Comparison of ENCODE assay signal across 26 cellular contexts in the genomic region with DNA sequence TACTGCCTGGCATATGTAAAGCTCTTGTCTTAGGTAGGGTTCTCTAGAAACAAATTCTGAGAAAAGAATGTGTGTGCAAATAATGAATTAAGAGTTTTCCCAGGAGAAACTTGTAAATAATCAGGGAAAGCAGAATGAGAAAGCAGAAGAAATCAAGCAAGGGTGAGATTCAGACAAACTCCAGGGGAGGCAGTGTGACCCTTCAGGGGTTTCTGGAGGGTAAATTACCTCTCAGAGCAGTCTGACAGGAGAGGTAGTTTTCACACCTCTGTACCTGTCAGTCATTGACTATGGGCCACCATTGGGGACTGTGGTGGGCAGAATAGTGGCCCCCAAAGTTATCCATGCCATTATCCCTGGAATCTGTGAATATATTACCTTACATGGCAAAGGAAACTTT.
A peak's percentile ranks its signal among the peaks of the same experiment; 100 is the strongest.
DNase-seq lines count a peak whose midpoint lies in the region; ATAC-seq and TF ChIP-seq lines count a peak whose summit lies in the region.
"Had no signal": no experiment of that assay in that cellular context is flagged by ENCODE, and none has a peak within 500 bp of the region (broad histone marks: within the 10 kb centered on the region; RNA-seq: fewer than 3 reads in every experiment).

No MANE protein-coding gene starts in this region.

- no peaks in the 10 kb centered on the region for H3K79me2 ChIP-seq in GM23338 (replicated peaks; ENCODE audit: insufficient read depth)

- H3K9me3 Mint-ChIP-seq in GM23338 (peaks cover 6% of the 10 kb centered on the region; the same call in 2 of the 3 replicates), WTC11 (peaks cover 17% of the 10 kb centered on the region), endodermal cell (no peaks in the 10 kb centered on the region)
- H3K9me3 Mint-ChIP-seq: CD4-positive, alpha-beta T cell; CD8-positive, alpha-beta T cell had no signal

- H3K36me3 Mint-ChIP-seq in GM23338 (ENCODE audit: low read depth) = peaks cover 13% of the 10 kb centered on the region; the same call in 2 of the 3 replicates
- H3K36me3 Mint-ChIP-seq in WTC11 = peaks cover 16% of the 10 kb centered on the region
- H3K36me3 Mint-ChIP-seq in endodermal cell (ENCODE audit: low read depth) = no peaks in the 10 kb centered on the region
- H3K36me3 Mint-ChIP-seq: CD8-positive, alpha-beta T cell had no signal

- ATAC-seq in GM23338 (peak; percentile 53), WTC11 (peak; percentile 29; the same call in 1 of the 2 replicates), HG02973 (IDR thresholded peaks at IDR 0.05; ENCODE audit: unreplicated experiment) (no peak), GM21717 (IDR thresholded peaks at IDR 0.05; ENCODE audit: unreplicated experiment) (no peak)
- ATAC-seq: A549; CD8-positive, alpha-beta T cell; GM12878 had no signal

- 0 out of 2 replicates have a peak, but pooled peaks cover 5% of the 10 kb centered on the region for H3K36me3 ChIP-seq in GM23338 (ENCODE audit: insufficient read depth)
- H3K36me3 ChIP-seq in endodermal cell (ENCODE audit: control insufficient read depth, insufficient read depth, low read length) = no peaks in the 10 kb centered on the region
- H3K36me3 ChIP-seq in prostate gland = no peaks in the 10 kb centered on the region
- H3K36me3 ChIP-seq: BLaER1 treated with 17β-estradiol and CSF1 and Interleukin-3, amounts not matched to agents 10 nM and 100 nM had no signal

- H3K4me1 Mint-ChIP-seq in GM23338 = peaks cover 37% of the 10 kb centered on the region
- peaks cover 40% of the 10 kb centered on the region for H3K4me1 Mint-ChIP-seq in WTC11
- H3K4me1 Mint-ChIP-seq in endodermal cell = no peaks in the 10 kb centered on the region
- H3K4me1 Mint-ChIP-seq: B cell had no signal

- no peak overlapping the region for H3K4me2 ChIP-seq in GM23338
- H3K4me2 ChIP-seq: A549; BLaER1 treated with 17β-estradiol and CSF1 and Interleukin-3, amounts not matched to agents 10 nM and 100 nM had no signal

- H3K27ac Mint-ChIP-seq in GM23338 = no peak overlapping the region
- H3K27ac Mint-ChIP-seq in WTC11 = no peak overlapping the region
- H3K27ac Mint-ChIP-seq in endodermal cell = no peak overlapping the region
- H3K27ac Mint-ChIP-seq: B cell; CD4-positive, alpha-beta T cell; CD8-positive, alpha-beta T cell had no signal

- H3K27me3 Mint-ChIP-seq in GM23338 (ENCODE audit: insufficient read depth, low read depth, poor library complexity) = no peaks in the 10 kb centered on the region
- no peaks in the 10 kb centered on the region for H3K27me3 Mint-ChIP-seq in WTC11 (ENCODE audit: low read depth)
- no peaks in the 10 kb centered on the region for H3K27me3 Mint-ChIP-seq in endodermal cell (ENCODE audit: insufficient read depth)

- H3K27ac ChIP-seq in GM23338 (ENCODE audit: low read depth) = no peak overlapping the region
- no peak overlapping the region for H3K27ac ChIP-seq in endodermal cell (ENCODE audit: low read depth, low read length)
- H3K27ac ChIP-seq in prostate gland = no peak overlapping the region
- H3K27ac ChIP-seq: 22Rv1; A549; BLaER1 treated with 17β-estradiol and CSF1 and Interleukin-3, amounts not matched to agents 10 nM and 100 nM; C4-2B had no signal

- TF ChIP-seq POLR2A in NB4 (IDR thresholded peaks at IDR 0.05; ENCODE audit: extremely low read depth, insufficient read length) = no peak
- no peak for TF ChIP-seq POLR2A in prostate gland (IDR thresholded peaks at IDR 0.05)

- no peak overlapping the region for H3K9ac ChIP-seq in endodermal cell (ENCODE audit: extremely low read depth, low read length, poor library complexity, severe bottlenecking)
- H3K9ac ChIP-seq: BLaER1 treated with 17β-estradiol and CSF1 and Interleukin-3, amounts not matched to agents 10 nM and 100 nM had no signal

- POLR2A ChIA-PET in WTC11 (lab: Charles Lee) = no interaction called here

- H3K4me3 ChIP-seq in GM23338 = no peak overlapping the region
- no peak overlapping the region for H3K4me3 ChIP-seq in NB4 (ENCODE audit: low read depth, low read length)
- no peak overlapping the region for H3K4me3 ChIP-seq in endodermal cell (ENCODE audit: low read length)
- H3K4me3 ChIP-seq in prostate gland = no peak overlapping the region
- H3K4me3 ChIP-seq: A549; BLaER1 treated with 17β-estradiol and CSF1 and Interleukin-3, amounts not matched to agents 10 nM and 100 nM; GM12878 had no signal

- no peak overlapping the region for H2AFZ ChIP-seq in GM23338

- H3K27me3 ChIP-seq in GM23338 (ENCODE audit: insufficient read depth) (no peaks in the 10 kb centered on the region), endodermal cell (ENCODE audit: control insufficient read depth, insufficient read depth, low read length, poor library complexity, severe bottlenecking) (no peaks in the 10 kb centered on the region), prostate gland (replicated peaks; ENCODE audit: insufficient read depth) (no peaks in the 10 kb centered on the region)
- H3K27me3 ChIP-seq: BLaER1 treated with 17β-estradiol and CSF1 and Interleukin-3, amounts not matched to agents 10 nM and 100 nM had no signal

- H3K9me3 ChIP-seq in endodermal cell (ENCODE audit: control insufficient read depth, low read length) (no peaks in the 10 kb centered on the region), prostate gland (no peaks in the 10 kb centered on the region)
- H3K9me3 ChIP-seq: A549; BLaER1 treated with 17β-estradiol and CSF1 and Interleukin-3, amounts not matched to agents 10 nM and 100 nM; Caco-2 had no signal

- H3K4me1 ChIP-seq in GM23338 (ENCODE audit: insufficient read depth) (peaks cover 17% of the 10 kb centered on the region), endodermal cell (ENCODE audit: control insufficient read depth, insufficient read depth, low read length) (no peaks in the 10 kb centered on the region), prostate gland (replicated peaks) (no peaks in the 10 kb centered on the region)
- H3K4me1 ChIP-seq: A549; BLaER1 treated with 17β-estradiol and CSF1 and Interleukin-3, amounts not matched to agents 10 nM and 100 nM; Caco-2 had no signal

- no peaks in the 10 kb centered on the region for H4K20me1 ChIP-seq in GM23338 (replicated peaks; ENCODE audit: insufficient read depth)
- H4K20me1 ChIP-seq: BLaER1 treated with 17β-estradiol and CSF1 and Interleukin-3, amounts not matched to agents 10 nM and 100 nM had no signal

- H3K4me3 Mint-ChIP-seq in GM23338 = no peak overlapping the region
- no peak overlapping the region for H3K4me3 Mint-ChIP-seq in WTC11
- H3K4me3 Mint-ChIP-seq in endodermal cell = no peak overlapping the region
- H3K4me3 Mint-ChIP-seq: B cell; CD4-positive, alpha-beta T cell; CD8-positive, alpha-beta T cell had no signal

- H3F3A ChIP-seq in GM23338 (replicated peaks; ENCODE audit: low read depth) = no peaks in the 10 kb centered on the region

- H3K9me2 ChIP-seq in GM23338 (ENCODE audit: insufficient read depth) = peaks cover 15% of the 10 kb centered on the region

- intact Hi-C loops in prostate gland (cut with DNase I) = no loop called here

- TF ChIP-seq CTCF in GM23338 (conservative IDR thresholded peaks at IDR 0.05; ENCODE audit: low read depth in 2 of 2) (peak; percentile 26 to 44), NB4 (IDR thresholded peaks at IDR 0.05; ENCODE audit: low read depth, low read length) (peak; percentile 2), WTC11 (IDR thresholded peaks at IDR 0.05) (no peak), endodermal cell (conservative IDR thresholded peaks at IDR 0.05) (peak; percentile 57), prostate gland (IDR thresholded peaks at IDR 0.05) (no peak)

- no peak for DNase-seq in GM23338 (ENCODE audit: low spot score)
- DNase-seq in NB4 (ENCODE audit: low read depth) = no peak
- DNase-seq in WTC11 (ENCODE audit: low spot score) = no peak
- DNase-seq in endodermal cell = no peak
- DNase-seq in HuH-7 (ENCODE audit: low spot score) = no peak
- no peak for DNase-seq in prostate gland (ENCODE audit: low spot score)
- DNase-seq: AML-193; Caco-2; Calu3; CD4-positive, alpha-beta T cell; CD8-positive, alpha-beta T cell; DMS 273 treated with DMSO at 0.1 percent for 48 hours; DMS153; DMS53; DMS79; DND-41; EL; GDM1 had no signal

- CTCF ChIA-PET in WTC11 (lab: Charles Lee) = interaction anchor here (1.1 kb wide), 1 partner anchor 37 kb away, joined by 3 read pairs; no protein-coding TSS in a partner anchor

TF ChIP-seq in GM23338, 12 proteins besides CTCF, POLR2A, EP300 and RAD21 (continues in another document):
- TF ChIP-seq JUNB (IDR thresholded peaks at IDR 0.05; ENCODE audit: unreplicated experiment) = no peak
- TF ChIP-seq POLR2AphosphoS5 (IDR thresholded peaks at IDR 0.05; ENCODE audit: low read depth) = no peak
- no peak for TF ChIP-seq EZH2 (IDR thresholded peaks at IDR 0.05; ENCODE audit: low read depth, unreplicated experiment)

TF ChIP-seq in WTC11, 78 proteins besides CTCF, POLR2A, EP300 and RAD21 (continues in another document):
- TF ChIP-seq, protein P1, sequence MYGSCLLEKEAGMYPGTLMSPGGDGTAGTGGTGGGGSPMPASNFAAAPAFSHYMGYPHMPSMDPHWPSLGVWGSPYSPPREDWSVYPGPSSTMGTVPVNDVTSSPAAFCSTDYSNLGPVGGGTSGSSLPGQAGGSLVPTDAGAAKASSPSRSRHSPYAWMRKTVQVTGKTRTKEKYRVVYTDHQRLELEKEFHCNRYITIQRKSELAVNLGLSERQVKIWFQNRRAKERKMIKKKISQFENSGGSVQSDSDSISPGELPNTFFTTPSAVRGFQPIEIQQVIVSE (CRISPR knock-in tag; IDR thresholded peaks at IDR 0.05; ENCODE audit: borderline replicate concordance) = no peak
- TF ChIP-seq ZBTB21 (CRISPR knock-in tag; IDR thresholded peaks at IDR 0.05; ENCODE audit: borderline replicate concordance) = no peak
- TF ChIP-seq JUN (CRISPR knock-in tag; IDR thresholded peaks at IDR 0.05) = no peak
- TF ChIP-seq, protein P2, sequence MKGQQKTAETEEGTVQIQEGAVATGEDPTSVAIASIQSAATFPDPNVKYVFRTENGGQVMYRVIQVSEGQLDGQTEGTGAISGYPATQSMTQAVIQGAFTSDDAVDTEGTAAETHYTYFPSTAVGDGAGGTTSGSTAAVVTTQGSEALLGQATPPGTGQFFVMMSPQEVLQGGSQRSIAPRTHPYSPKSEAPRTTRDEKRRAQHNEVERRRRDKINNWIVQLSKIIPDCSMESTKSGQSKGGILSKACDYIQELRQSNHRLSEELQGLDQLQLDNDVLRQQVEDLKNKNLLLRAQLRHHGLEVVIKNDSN (CRISPR knock-in tag; IDR thresholded peaks at IDR 0.05) = no peak
- TF ChIP-seq, protein P3, sequence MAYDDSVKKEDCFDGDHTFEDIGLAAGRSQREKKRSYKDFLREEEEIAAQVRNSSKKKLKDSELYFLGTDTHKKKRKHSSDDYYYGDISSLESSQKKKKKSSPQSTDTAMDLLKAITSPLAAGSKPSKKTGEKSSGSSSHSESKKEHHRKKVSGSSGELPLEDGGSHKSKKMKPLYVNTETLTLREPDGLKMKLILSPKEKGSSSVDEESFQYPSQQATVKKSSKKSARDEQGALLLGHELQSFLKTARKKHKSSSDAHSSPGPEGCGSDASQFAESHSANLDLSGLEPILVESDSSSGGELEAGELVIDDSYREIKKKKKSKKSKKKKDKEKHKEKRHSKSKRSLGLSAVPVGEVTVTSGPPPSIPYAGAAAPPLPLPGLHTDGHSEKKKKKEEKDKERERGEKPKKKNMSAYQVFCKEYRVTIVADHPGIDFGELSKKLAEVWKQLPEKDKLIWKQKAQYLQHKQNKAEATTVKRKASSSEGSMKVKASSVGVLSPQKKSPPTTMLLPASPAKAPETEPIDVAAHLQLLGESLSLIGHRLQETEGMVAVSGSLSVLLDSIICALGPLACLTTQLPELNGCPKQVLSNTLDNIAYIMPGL (CRISPR knock-in tag; IDR thresholded peaks at IDR 0.05) = no peak
- TF ChIP-seq MYBL2 (CRISPR knock-in tag; IDR thresholded peaks at IDR 0.05) = no peak

Comparison
In these comparisons a context has a peak if more than half of its experiments do, and no peak if none do; other contexts are left out.
1. ATAC-seq: peak in GM23338 (single experiment) and WTC11 (single experiment); none in HG02973 (single experiment) and GM21717 (single experiment).
2. CTCF ChIP-seq: peak in GM23338 (2 of 2), NB4 (single experiment) and endodermal cell (single experiment); none in WTC11 (single experiment) and prostate gland (0 of 4).